Comparison of ENCODE assay signal across 25 cellular contexts in genomic region chr1:119978018-119978505, GRCh38.
DNase-seq lines count a peak whose midpoint lies in the region; ATAC-seq and TF ChIP-seq lines count a peak whose summit lies in the region.
"Had no signal": no experiment of that assay in that cellular context is flagged by ENCODE, and none has a peak within 500 bp of the region (broad histone marks: within the 10 kb centered on the region; RNA-seq: fewer than 3 reads in every experiment).

No MANE protein-coding gene starts in this region.

- no peak for TF ChIP-seq CTCF in natural killer cell (IDR thresholded peaks at IDR 0.05)
- no peak for TF ChIP-seq CTCF in upper lobe of right lung (IDR thresholded peaks at IDR 0.05)

- peaks cover 13% of the 10 kb centered on the region for H3K36me3 Mint-ChIP-seq in natural killer cell treated with Interleukin-12 subunit alpha and Interleukin-12 subunit beta and Interleukin-15 and Interleukin-18, amount 100 ng/mL, for 72 hours
- no peaks in the 10 kb centered on the region for H3K36me3 Mint-ChIP-seq in natural killer cell
- peaks cover 18% of the 10 kb centered on the region for H3K36me3 Mint-ChIP-seq in activated CD4-positive, alpha-beta T cell treated with anti-CD3 and anti-CD28 coated beads for 36 hours (ENCODE audit: low read depth)

- H3K27me3 Mint-ChIP-seq in natural killer cell treated with Interleukin-12 subunit alpha and Interleukin-12 subunit beta and Interleukin-15 and Interleukin-18, amount 100 ng/mL, for 72 hours, result no peaks in the 10 kb centered on the region
- no peaks in the 10 kb centered on the region for H3K27me3 Mint-ChIP-seq in natural killer cell (ENCODE audit: low read depth in 2 of 2)
- H3K27me3 Mint-ChIP-seq in activated CD4-positive, alpha-beta T cell treated with anti-CD3 and anti-CD28 coated beads for 36 hours, result no peaks in the 10 kb centered on the region
- H3K27me3 Mint-ChIP-seq: activated CD4-positive, alpha-beta memory T cell treated with anti-CD3 and anti-CD28 coated beads for 36 hours; CD8-positive, alpha-beta memory T cell; dendritic cell treated with granulocyte-macrophage colony-stimulating factor and Interleukin-4, amounts not matched to agents 40 ng/mL and 50 ng/mL, for 4 days had no signal

- H3K9ac ChIP-seq in adipocyte (ENCODE audit: low read length), result no peak overlapping the region

- H3K4me1 ChIP-seq in adipocyte (ENCODE audit: control insufficient read depth, insufficient read depth, low read length), result peaks cover 43% of the 10 kb centered on the region
- no peaks in the 10 kb centered on the region for H3K4me1 ChIP-seq in upper lobe of right lung

- DNase-seq in natural killer cell treated with Interleukin-12 subunit alpha and Interleukin-12 subunit beta and Interleukin-15 and Interleukin-18, amount 100 ng/mL, for 72 hours (ENCODE audit: low spot score), result no peak
- no peak for DNase-seq in natural killer cell
- peak; percentile 54 for DNase-seq in adipocyte (ENCODE audit: low read depth)
- DNase-seq in globus pallidus (ENCODE audit: low spot score), result peak; percentile 32
- DNase-seq in upper lobe of right lung, result no peak
- no peak for DNase-seq in GDM1 (lab: John Stamatoyannopoulos, UW)
- DNase-seq in activated CD8-positive, alpha-beta memory T cell treated with anti-CD3 and anti-CD28 coated beads, Interleukin-2, amount 50 U/mL, for 48 hours, result no peak
- DNase-seq in activated CD4-positive, alpha-beta T cell treated with anti-CD3 and anti-CD28 coated beads for 36 hours, result no peak
- DNase-seq: activated CD4-positive, alpha-beta memory T cell treated with anti-CD3 and anti-CD28 coated beads for 36 hours; activated naive CD4-positive, alpha-beta T cell; brain microvascular endothelial cell; CD8-positive, alpha-beta memory T cell; gastrocnemius medialis; IMR-90; MG63; NCI-H1694 treated with DMSO at 0.1 percent for 48 hours; NCI-H526 treated with DMSO at 0.1 percent for 48 hours; OCI-M1; right lobe of liver; SHP77 treated with DMSO at 0.1 percent for 48 hours; WERI-Rb-1 had no signal

- no peaks in the 10 kb centered on the region for H3K9me3 Mint-ChIP-seq in natural killer cell treated with Interleukin-12 subunit alpha and Interleukin-12 subunit beta and Interleukin-15 and Interleukin-18, amount 100 ng/mL, for 72 hours
- H3K9me3 Mint-ChIP-seq in natural killer cell, result no peaks in the 10 kb centered on the region
- H3K9me3 Mint-ChIP-seq in activated CD4-positive, alpha-beta T cell treated with anti-CD3 and anti-CD28 coated beads for 36 hours (ENCODE audit: low read depth), result no peaks in the 10 kb centered on the region
- H3K9me3 Mint-ChIP-seq: activated CD4-positive, alpha-beta memory T cell treated with anti-CD3 and anti-CD28 coated beads for 36 hours; CD8-positive, alpha-beta memory T cell; dendritic cell treated with granulocyte-macrophage colony-stimulating factor and Interleukin-4, amounts not matched to agents 40 ng/mL and 50 ng/mL, for 4 days; stimulated activated effector memory CD8-positive, alpha-beta T cell treated with anti-CD3 and anti-CD28 coated beads, Interleukin-12 subunit alpha, Interleukin-12 subunit beta, amount 100 ng/mL, for 72 hours had no signal

- intact Hi-C loops in natural killer cell (cut with micrococcal nuclease) (no loop called here), upper lobe of right lung (cut with DNase I) (no loop called here)
- intact Hi-C loops in activated CD4-positive, alpha-beta T cell treated with anti-CD3 and anti-CD28 coated beads for 36 hours (cut with DNase I, micrococcal nuclease), result no loop called here

- no peaks in the 10 kb centered on the region for H3K9me3 ChIP-seq in adipocyte (ENCODE audit: control insufficient read depth, low read length)
- no peaks in the 10 kb centered on the region for H3K9me3 ChIP-seq in upper lobe of right lung
- H3K9me3 ChIP-seq: gastrocnemius medialis, MG63, right lobe of liver had no signal

- H3K36me3 ChIP-seq in adipocyte (ENCODE audit: control insufficient read depth, insufficient read depth, low read length, severe bottlenecking) (peaks cover 4% of the 10 kb centered on the region), upper lobe of right lung (no peaks in the 10 kb centered on the region)
- H3K36me3 ChIP-seq: gastrocnemius medialis, right lobe of liver, WERI-Rb-1 had no signal

- peak overlapping the region; percentile 6 to 75 for H3K27ac Mint-ChIP-seq in natural killer cell treated with Interleukin-12 subunit alpha and Interleukin-12 subunit beta and Interleukin-15 and Interleukin-18, amount 100 ng/mL, for 72 hours
- peak overlapping the region in 1 of 2 donors; percentile 44 for H3K27ac Mint-ChIP-seq in natural killer cell
- H3K27ac Mint-ChIP-seq in activated CD4-positive, alpha-beta T cell treated with anti-CD3 and anti-CD28 coated beads for 36 hours, result no peak overlapping the region
- H3K27ac Mint-ChIP-seq: activated CD4-positive, alpha-beta memory T cell treated with anti-CD3 and anti-CD28 coated beads for 36 hours; dendritic cell treated with granulocyte-macrophage colony-stimulating factor and Interleukin-4, amounts not matched to agents 40 ng/mL and 50 ng/mL, for 4 days; stimulated activated effector memory CD8-positive, alpha-beta T cell treated with anti-CD3 and anti-CD28 coated beads, Interleukin-12 subunit alpha, Interleukin-12 subunit beta, amount 100 ng/mL, for 72 hours had no signal

- no peak for ATAC-seq in natural killer cell treated with Interleukin-12 subunit alpha and Interleukin-12 subunit beta and Interleukin-15 and Interleukin-18, amount 100 ng/mL, for 72 hours
- no peak for ATAC-seq in natural killer cell
- peak; percentile 80 for ATAC-seq in upper lobe of right lung
- ATAC-seq in activated CD4-positive, alpha-beta T cell treated with anti-CD3 and anti-CD28 coated beads for 36 hours, result no peak
- ATAC-seq: gastrocnemius medialis; HCT116; stimulated activated effector memory CD8-positive, alpha-beta T cell treated with anti-CD3 and anti-CD28 coated beads, Interleukin-12 subunit alpha, Interleukin-12 subunit beta, amount 100 ng/mL, for 72 hours had no signal

- H3K4me1 Mint-ChIP-seq in natural killer cell treated with Interleukin-12 subunit alpha and Interleukin-12 subunit beta and Interleukin-15 and Interleukin-18, amount 100 ng/mL, for 72 hours (ENCODE audit: low read depth in 2 of 2), result peaks cover 29 to 33% of the 10 kb centered on the region in 2 donors
- H3K4me1 Mint-ChIP-seq in natural killer cell, result peaks cover 22 to 30% of the 10 kb centered on the region in 2 donors
- H3K4me1 Mint-ChIP-seq in activated CD4-positive, alpha-beta T cell treated with anti-CD3 and anti-CD28 coated beads for 36 hours, result peaks cover 5% of the 10 kb centered on the region

- no peak overlapping the region for H3K27ac ChIP-seq in upper lobe of right lung
- H3K27ac ChIP-seq: brain microvascular endothelial cell, gastrocnemius medialis, HL-60, right lobe of liver, WERI-Rb-1 had no signal

- CTCF ChIA-PET in activated CD4-positive, alpha-beta T cell treated with anti-CD3 and anti-CD28 coated beads for 36 hours (lab: Charles Lee), result interaction anchor here (1.2 to 1.3 kb wide), 2 partner anchors 9 to 18 kb away, joined by 3 read pairs; no protein-coding TSS in a partner anchor

- H3K4me3 ChIP-seq in adipocyte (ENCODE audit: low read length), result no peak overlapping the region
- H3K4me3 ChIP-seq in upper lobe of right lung, result no peak overlapping the region
- H3K4me3 ChIP-seq: gastrocnemius medialis, MG63, right lobe of liver had no signal

- no peak overlapping the region for H3K4me3 Mint-ChIP-seq in natural killer cell treated with Interleukin-12 subunit alpha and Interleukin-12 subunit beta and Interleukin-15 and Interleukin-18, amount 100 ng/mL, for 72 hours
- H3K4me3 Mint-ChIP-seq in natural killer cell, result no peak overlapping the region
- H3K4me3 Mint-ChIP-seq in activated CD4-positive, alpha-beta T cell treated with anti-CD3 and anti-CD28 coated beads for 36 hours, result no peak overlapping the region
- H3K4me3 Mint-ChIP-seq: activated CD4-positive, alpha-beta memory T cell treated with anti-CD3 and anti-CD28 coated beads for 36 hours; CD8-positive, alpha-beta memory T cell; dendritic cell treated with granulocyte-macrophage colony-stimulating factor and Interleukin-4, amounts not matched to agents 40 ng/mL and 50 ng/mL, for 4 days; stimulated activated effector memory CD8-positive, alpha-beta T cell treated with anti-CD3 and anti-CD28 coated beads, Interleukin-12 subunit alpha, Interleukin-12 subunit beta, amount 100 ng/mL, for 72 hours had no signal

- no peaks in the 10 kb centered on the region for H3K27me3 ChIP-seq in adipocyte (replicated peaks; ENCODE audit: control insufficient read depth, insufficient read depth, low read length)
- no peaks in the 10 kb centered on the region for H3K27me3 ChIP-seq in upper lobe of right lung
- H3K27me3 ChIP-seq: brain microvascular endothelial cell, gastrocnemius medialis, MG63, right lobe of liver had no signal

- POLR2A ChIA-PET in activated CD4-positive, alpha-beta T cell treated with anti-CD3 and anti-CD28 coated beads for 36 hours (lab: Charles Lee), result no interaction called here

Comparison
In these comparisons a context has a peak if more than half of its experiments do, and no peak if none do; other contexts are left out.
1. DNase-seq: peak in adipocyte (single experiment) and globus pallidus (single experiment); none in natural killer cell treated with Interleukin-12 subunit alpha and Interleukin-12 subunit beta and Interleukin-15 and Interleukin-18, amount 100 ng/mL, for 72 hours (single experiment), natural killer cell (single experiment), upper lobe of right lung (single experiment), GDM1 (single experiment), activated CD8-positive, alpha-beta memory T cell treated with anti-CD3 and anti-CD28 coated beads, Interleukin-2, amount 50 U/mL, for 48 hours (single experiment) and activated CD4-positive, alpha-beta T cell treated with anti-CD3 and anti-CD28 coated beads for 36 hours (single experiment).